8 cellular contexts compared by ENCODE assay signal in the genomic region with DNA sequence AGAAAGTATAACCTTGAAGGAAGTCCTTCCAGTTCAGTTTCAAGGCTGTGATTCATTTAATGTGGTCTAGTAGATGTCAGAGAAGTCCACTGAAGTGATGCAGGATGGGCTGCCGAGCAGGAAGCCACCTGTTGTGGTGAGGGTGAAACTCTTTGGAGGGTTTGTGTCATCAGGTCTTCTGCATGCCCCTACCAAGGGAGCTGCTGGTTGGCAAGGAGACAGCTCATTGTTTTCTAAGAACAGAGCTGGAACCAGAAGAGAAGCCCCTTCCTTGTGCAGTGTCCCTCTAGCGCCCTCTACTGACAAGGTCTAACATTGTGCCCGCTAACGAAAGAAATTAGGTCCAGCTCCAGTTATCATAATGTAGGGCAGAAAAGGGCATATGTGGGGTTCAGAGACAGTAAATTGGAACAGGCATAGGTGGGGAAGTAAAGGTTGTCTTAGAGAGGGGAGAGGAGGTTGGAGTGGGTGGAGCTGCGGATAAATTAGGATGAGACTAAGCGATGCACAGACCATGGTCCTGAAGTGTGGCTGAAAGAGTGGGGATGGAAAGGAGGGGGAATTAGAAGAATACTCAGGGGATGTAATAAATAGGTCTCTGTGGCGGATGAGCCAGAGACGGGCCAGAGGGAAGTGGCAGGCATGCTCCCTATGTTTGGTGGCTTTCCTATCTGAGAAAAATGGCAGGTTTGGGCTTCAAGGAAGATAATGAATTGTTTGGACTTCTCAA.
DNase-seq lines count a peak whose midpoint lies in the region; ATAC-seq and TF ChIP-seq lines count a peak whose summit lies in the region.

No MANE protein-coding gene starts in this region.

- peaks cover 3% of the 10 kb centered on the region for H3K9me3 Mint-ChIP-seq in chondrocyte (ENCODE audit: low read depth)
- H3K9me3 Mint-ChIP-seq in memory B cell, result no peaks in the 10 kb centered on the region

- H3K4me1 ChIP-seq in A673 (ENCODE audit: insufficient read depth, low read length, poor library complexity, severe bottlenecking) (peaks cover 7% of the 10 kb centered on the region), Peyer's patch (no peaks in the 10 kb centered on the region), vagina (peaks cover 7% of the 10 kb centered on the region)

- H3K27ac ChIP-seq in A673 (ENCODE audit: low read depth, low read length, poor library complexity, severe bottlenecking), result no peak overlapping the region
- no peak overlapping the region for H3K27ac ChIP-seq in Peyer's patch
- no peak overlapping the region for H3K27ac ChIP-seq in vagina

- DNase-seq in A673 (ENCODE audit: low spot score) (peak; percentile 79), GM10248 (ENCODE audit: extremely low spot score) (peak; percentile 28), H7 (peak; percentile 65), Kasumi-1 (lab: John Stamatoyannopoulos, UW) (peak; percentile 79 to 86), Peyer's patch (peak in 1 of 3 donors; percentile 62), chondrocyte (ENCODE audit: low spot score) (no peak), memory B cell (ENCODE audit: low spot score in 2 of 2) (peak; percentile 11 to 12), vagina (ENCODE audit: extremely low spot score in 2 of 2) (no peak)

- H3K4me3 ChIP-seq in A673 (ENCODE audit: low read depth, low read length, poor library complexity, severe bottlenecking) (no peak overlapping the region), H7 (ENCODE audit: insufficient read depth, low read depth, low read length) (no peak overlapping the region), Peyer's patch (no peak overlapping the region), vagina (no peak overlapping the region)

- peak; percentile 95 for TF ChIP-seq CTCF in A673 (conservative IDR thresholded peaks at IDR 0.05; ENCODE audit: low read depth, low read length)
- peak; percentile 64 for TF ChIP-seq CTCF in GM10248 (IDR thresholded peaks at IDR 0.05; ENCODE audit: control extremely low read depth, extremely low read depth, low read depth, missing control alignments)
- TF ChIP-seq CTCF in Peyer's patch (IDR thresholded peaks at IDR 0.05), result peak in 4 of 6 experiments; percentile 52 to 73 (median 68)
- peak; percentile 76 for TF ChIP-seq CTCF in chondrocyte (IDR thresholded peaks at IDR 0.05)
- peak; percentile 29 to 70 (median 49) for TF ChIP-seq CTCF in vagina (IDR thresholded peaks at IDR 0.05)

- no peaks in the 10 kb centered on the region for H3K27me3 ChIP-seq in A673 (replicated peaks; ENCODE audit: insufficient read depth, low read depth, low read length, poor library complexity)
- no peaks in the 10 kb centered on the region for H3K27me3 ChIP-seq in H7 (ENCODE audit: control insufficient read depth, insufficient read depth, low read length)
- no peaks in the 10 kb centered on the region for H3K27me3 ChIP-seq in Peyer's patch
- no peaks in the 10 kb centered on the region for H3K27me3 ChIP-seq in vagina

- TF ChIP-seq POLR2A in Peyer's patch (IDR thresholded peaks at IDR 0.05), result no peak
- no peak for TF ChIP-seq POLR2A in vagina (IDR thresholded peaks at IDR 0.05)

- no peak overlapping the region for H3K4me3 Mint-ChIP-seq in chondrocyte (ENCODE audit: unreplicated experiment)
- H3K4me3 Mint-ChIP-seq in memory B cell, result no peak overlapping the region

- BruUV-seq in A673 (replicated peaks; lab: Mats Ljungman, UMichigan), result no TSS peak

- H3K27ac Mint-ChIP-seq in chondrocyte (ENCODE audit: unreplicated experiment) (no peak overlapping the region), memory B cell (no peak overlapping the region)

- H3K27me3 Mint-ChIP-seq in chondrocyte (ENCODE audit: low read depth) (peaks cover 3% of the 10 kb centered on the region), memory B cell (peaks cover 2% of the 10 kb centered on the region)

- CTCF ChIA-PET in A673 (lab: Charles Lee), result interaction anchor here (0.6 to 1.1 kb wide), 8 partner anchors 10 to 1217 kb away, joined by 3 to 20 read pairs (median 6); no protein-coding TSS in a partner anchor
- CTCF ChIA-PET in GM10248 (lab: Yijun Ruan, JAX), result interaction anchor here (0.6 to 1.7 kb wide), 25 partner anchors 9 to 724 kb away, joined by 3 to 10 read pairs (median 4); no protein-coding TSS in a partner anchor

- H3K9me3 ChIP-seq in A673 (ENCODE audit: low read depth, low read length, poor library complexity, severe bottlenecking), result no peaks in the 10 kb centered on the region
- no peaks in the 10 kb centered on the region for H3K9me3 ChIP-seq in Peyer's patch
- no peaks in the 10 kb centered on the region for H3K9me3 ChIP-seq in vagina

- H3K4me1 Mint-ChIP-seq in chondrocyte (ENCODE audit: low read depth) (no peaks in the 10 kb centered on the region), memory B cell (peaks cover 3% of the 10 kb centered on the region)

- no peaks in the 10 kb centered on the region for H3K36me3 Mint-ChIP-seq in chondrocyte (ENCODE audit: low read depth)
- no peaks in the 10 kb centered on the region for H3K36me3 Mint-ChIP-seq in memory B cell

- POLR2A ChIA-PET in A673 (lab: Charles Lee; ENCODE audit: low non-redundant PET) (no interaction called here), GM10248 (lab: Yijun Ruan, JAX) (no interaction called here)

- intact Hi-C loops in A673 (cut with micrococcal nuclease; ENCODE audit: unreplicated experiment) (loop anchor here (5.0 kb wide), 2 partner anchors 185 to 290 kb away; no protein-coding TSS in a partner anchor), vagina (cut with DNase I) (no loop called here)

- H3K36me3 ChIP-seq in A673 (ENCODE audit: insufficient read depth, low read length, poor library complexity, severe bottlenecking) (no peaks in the 10 kb centered on the region), H7 (replicated peaks; ENCODE audit: control insufficient read depth, insufficient read depth, low read length) (no peaks in the 10 kb centered on the region), Peyer's patch (no peaks in the 10 kb centered on the region), vagina (no peaks in the 10 kb centered on the region)

- ATAC-seq in memory B cell (ENCODE audit: low read depth), result peak; percentile 60

Comparison
In these comparisons a context has a peak if more than half of its experiments do, and no peak if none do; other contexts are left out.
1. DNase-seq: peak in A673 (single experiment), GM10248 (single experiment), H7 (single experiment), Kasumi-1 (2 of 2) and memory B cell (2 of 2); none in chondrocyte (single experiment) and vagina (0 of 2).
2. Peak in every context shown above with its lines, with median percentiles within 50 percentile points of each other: CTCF ChIP-seq.